In the genomic region with DNA sequence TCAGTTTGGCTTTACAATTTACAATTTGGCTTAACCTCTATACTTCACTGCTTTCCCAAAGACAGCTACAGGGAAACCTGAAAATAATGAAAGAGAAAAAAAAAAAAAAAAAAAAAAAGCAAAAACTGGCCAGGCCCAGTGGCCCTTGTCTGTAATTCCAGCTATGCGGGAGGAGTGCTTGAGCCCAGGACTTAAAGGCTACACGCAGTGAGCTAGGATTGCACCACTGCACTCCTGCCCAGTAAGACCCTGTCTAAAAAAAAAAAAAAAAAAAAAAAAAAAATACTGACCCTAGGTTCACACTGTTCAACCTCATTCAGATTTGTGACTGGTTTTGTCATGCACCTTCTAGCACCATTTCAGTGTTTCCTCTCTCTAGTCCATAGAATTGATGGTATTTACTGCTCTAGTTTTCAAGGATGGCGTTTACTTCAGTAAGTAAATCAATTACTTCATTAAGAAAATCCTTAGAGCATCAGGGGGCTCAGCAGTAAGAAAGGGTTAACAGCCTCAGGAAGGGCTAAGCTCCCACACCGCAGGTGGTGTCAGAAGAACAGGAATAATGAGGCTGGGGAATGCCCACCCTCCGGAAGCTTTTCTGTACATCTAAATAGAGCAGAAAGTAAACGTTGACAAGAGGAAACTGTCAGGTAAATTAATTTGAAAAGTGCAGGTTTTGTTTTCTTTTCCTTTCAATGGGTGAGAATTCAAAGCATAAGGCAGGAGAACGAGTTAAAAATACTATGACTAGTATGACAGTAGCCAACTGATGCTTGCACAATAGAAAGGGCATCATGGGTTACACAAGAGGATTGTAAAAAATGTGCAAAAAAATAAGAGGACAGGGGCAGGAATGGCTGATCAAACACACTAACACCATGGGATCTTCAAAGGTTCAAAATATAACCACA, we compare ENCODE assay signal across 13 cellular contexts.
DNase-seq lines count a peak whose midpoint lies in the region; ATAC-seq, FAIRE-seq and TF ChIP-seq lines count a peak whose summit lies in the region.
"Had no signal": no experiment of that assay in that cellular context is flagged by ENCODE, and none has a peak within 500 bp of the region (broad histone marks: within the 10 kb centered on the region; RNA-seq: fewer than 3 reads in every experiment).

No MANE protein-coding gene starts in this region.

- no peak overlapping the region for H3K9ac ChIP-seq in GM12878 (ENCODE audit: control insufficient read depth, insufficient read depth, low read length)

- peak overlapping the region; percentile 39 for H3K4me2 ChIP-seq in GM12878 (ENCODE audit: control insufficient read depth, insufficient read depth)

- no peak overlapping the region for H3K27ac ChIP-seq in GM12878 (ENCODE audit: control insufficient read depth, insufficient read depth)
- H3K27ac ChIP-seq: 22Rv1, left lung had no signal

- peaks cover 15% of the 10 kb centered on the region for H3K9me3 Mint-ChIP-seq in natural killer cell treated with Interleukin-12 subunit alpha and Interleukin-12 subunit beta and Interleukin-15 and Interleukin-18, amount 100 ng/mL, for 72 hours
- H3K9me3 Mint-ChIP-seq in activated T-cell treated with anti-CD3 and anti-CD28 coated beads, Interleukin-2, amount 50 U/mL, for 4 hours, result peaks cover 8% of the 10 kb centered on the region

- H4K20me1 ChIP-seq in GM12878 (ENCODE audit: control insufficient read depth, insufficient read depth), result no peaks in the 10 kb centered on the region

- H2AFZ ChIP-seq in GM12878 (ENCODE audit: control insufficient read depth, low read depth, low read length), result peak overlapping the region; percentile 37

- H3K4me3 ChIP-seq in GM12878, result peak overlapping the region; percentile 2; the same call in 1 of the 2 replicates
- H3K4me3 ChIP-seq: left lung had no signal

- H3K4me1 Mint-ChIP-seq in natural killer cell treated with Interleukin-12 subunit alpha and Interleukin-12 subunit beta and Interleukin-15 and Interleukin-18, amount 100 ng/mL, for 72 hours (ENCODE audit: low read depth in 2 of 2), result peaks cover 83 to 96% of the 10 kb centered on the region in 2 donors
- H3K4me1 Mint-ChIP-seq in activated T-cell treated with anti-CD3 and anti-CD28 coated beads, Interleukin-2, amount 50 U/mL, for 4 hours (ENCODE audit: low read depth), result peaks cover 77% of the 10 kb centered on the region

- no peaks in the 10 kb centered on the region for H3K36me3 ChIP-seq in GM12878 (ENCODE audit: control insufficient read depth in 2 of 2, insufficient read depth in 2 of 2, low read length in 1 of 2)
- H3K36me3 ChIP-seq: left lung had no signal

- TF ChIP-seq POLR2A in GM12878 (IDR thresholded peaks at IDR 0.05; ENCODE audit: low read depth, low read length), result no peak

- POLR2A ChIA-PET in GM12878 (lab: Charles Lee), result interaction anchor here (0.6 to 1.8 kb wide), 14 partner anchors 9 to 215 kb away, joined by 3 to 17 read pairs (median 6); no protein-coding TSS in a partner anchor

- ATAC-seq in GM12878 (no peak), GM19452 (IDR thresholded peaks at IDR 0.05; ENCODE audit: unreplicated experiment) (no peak)
- ATAC-seq in natural killer cell treated with Interleukin-12 subunit alpha and Interleukin-12 subunit beta and Interleukin-15 and Interleukin-18, amount 100 ng/mL, for 72 hours, result peak; percentile 10 to 54
- no peak for ATAC-seq in activated T-cell treated with anti-CD3 and anti-CD28 coated beads, Interleukin-2, amount 50 U/mL, for 4 hours
- ATAC-seq: left lung had no signal

- DNase-seq in DMS 273 (lab: John Stamatoyannopoulos, UW; ENCODE audit: unreplicated experiment) (peak; percentile 2), DMS 273 treated with DMSO at 0.1 percent for 48 hours (lab: John Stamatoyannopoulos, UW) (no peak), MV-4-11 (lab: John Stamatoyannopoulos, UW) (peak; percentile 61), GM12878 (ENCODE audit: low read depth, low spot score) (no peak), COLO829 (ENCODE audit: low spot score) (no peak)
- no peak for DNase-seq in natural killer cell treated with Interleukin-12 subunit alpha and Interleukin-12 subunit beta and Interleukin-15 and Interleukin-18, amount 100 ng/mL, for 72 hours (ENCODE audit: low spot score)
- DNase-seq in activated T-cell treated with anti-CD3 and anti-CD28 coated beads, Interleukin-2, amount 50 U/mL, for 4 hours, result no peak
- DNase-seq: activated CD4-positive, alpha-beta T cell treated with anti-CD3 and anti-CD28 coated beads for 4 hours; left lung; NCI-H446 had no signal

- H3K9me3 ChIP-seq in GM12878 (replicated peaks; ENCODE audit: control insufficient read depth, insufficient read depth, low read length), result no peaks in the 10 kb centered on the region; the same call in 2 of the 3 replicates
- H3K9me3 ChIP-seq: left lung had no signal

- SMC1A ChIA-PET in GM12878 (lab: Charles Lee; ENCODE audit: uncharacterized antibody, unreplicated experiment), result interaction anchor here (0.6 to 4.4 kb wide), 18 partner anchors 11 to 194 kb away, joined by 3 to 20 read pairs (median 4); a partner anchor contains a TSS

- no peak for TF ChIP-seq EP300 in GM12878 (IDR thresholded peaks at IDR 0.05; ENCODE audit: borderline replicate concordance in 1 of 2, control insufficient read depth in 1 of 2, low read depth in 2 of 2, low read length in 2 of 2)

- peak overlapping the region; percentile 89 to 96 for H3K27ac Mint-ChIP-seq in natural killer cell treated with Interleukin-12 subunit alpha and Interleukin-12 subunit beta and Interleukin-15 and Interleukin-18, amount 100 ng/mL, for 72 hours

- no peaks in the 10 kb centered on the region; the same call in 1 of the 2 replicates for H3K79me2 ChIP-seq in GM12878 (ENCODE audit: control insufficient read depth, insufficient read depth, low read length)

- TF ChIP-seq CTCF in GM12878 (IDR thresholded peaks at IDR 0.05 in 2 of 3, conservative IDR thresholded peaks at IDR 0.05 in 1 of 3; ENCODE audit: control insufficient read depth in 2 of 3, extremely low read depth in 1 of 3, insufficient read depth in 1 of 3, low read depth in 3 of 3, low read length in 3 of 3), result no peak

- H3K27me3 Mint-ChIP-seq in natural killer cell treated with Interleukin-12 subunit alpha and Interleukin-12 subunit beta and Interleukin-15 and Interleukin-18, amount 100 ng/mL, for 72 hours, result no peaks in the 10 kb centered on the region
- no peaks in the 10 kb centered on the region for H3K27me3 Mint-ChIP-seq in activated T-cell treated with anti-CD3 and anti-CD28 coated beads, Interleukin-2, amount 50 U/mL, for 4 hours (ENCODE audit: low read depth)

- no peak for TF ChIP-seq RAD21 in GM12878 (IDR thresholded peaks at IDR 0.05; ENCODE audit: insufficient read depth, low read depth, low read length)

- peaks cover 20% of the 10 kb centered on the region for H3K4me1 ChIP-seq in GM12878 (ENCODE audit: control insufficient read depth, insufficient read depth, low read length)

- in situ Hi-C loops in GM12878 (cut with MboI), result no loop called here

- WGBS in GM12878 (ENCODE audit: insufficient coverage, insufficient replicate concordance, low lambda C conversion rate, missing lambda C conversion rate), result 13% methylated on average over 7 of the region's 7 CpGs

- intact Hi-C loops in GM12878 (cut with micrococcal nuclease; ENCODE audit: unreplicated experiment), result loop anchor here (5.0 kb wide), 1 partner anchor 165 kb away; a partner anchor contains a TSS

- H3K4me3 Mint-ChIP-seq in natural killer cell treated with Interleukin-12 subunit alpha and Interleukin-12 subunit beta and Interleukin-15 and Interleukin-18, amount 100 ng/mL, for 72 hours, result peak overlapping the region; percentile 82
- no peak overlapping the region for H3K4me3 Mint-ChIP-seq in activated T-cell treated with anti-CD3 and anti-CD28 coated beads, Interleukin-2, amount 50 U/mL, for 4 hours

- H3K36me3 Mint-ChIP-seq in natural killer cell treated with Interleukin-12 subunit alpha and Interleukin-12 subunit beta and Interleukin-15 and Interleukin-18, amount 100 ng/mL, for 72 hours, result peaks cover 19% of the 10 kb centered on the region
- H3K36me3 Mint-ChIP-seq in activated T-cell treated with anti-CD3 and anti-CD28 coated beads, Interleukin-2, amount 50 U/mL, for 4 hours (ENCODE audit: insufficient read depth), result peaks cover 5% of the 10 kb centered on the region

- no TSS peak for BruUV-seq in GM12878 (replicated peaks; lab: Mats Ljungman, UMichigan)

- H3K27me3 ChIP-seq in GM12878 (replicated peaks in 1 of 2; ENCODE audit: control insufficient read depth in 2 of 2, insufficient read depth in 2 of 2, low read length in 1 of 2), result no peaks in the 10 kb centered on the region
- H3K27me3 ChIP-seq: left lung had no signal

- FAIRE-seq in GM12878 (lab: Jason Lieb, UNC), result no peak
- FAIRE-seq: colon had no signal

- CTCF ChIA-PET in GM12878 (lab: Yijun Ruan, JAX), result interaction anchor here (0.5 to 1.5 kb wide), 8 partner anchors 8 to 82 kb away, joined by 3 to 6 read pairs (median 4); no protein-coding TSS in a partner anchor

- RAD21 ChIA-PET in GM12878 (lab: Charles Lee; ENCODE audit: unreplicated experiment), result interaction anchor here (0.7 to 4.4 kb wide), 11 partner anchors 12 to 211 kb away, joined by 3 to 27 read pairs (median 3); no protein-coding TSS in a partner anchor

TF ChIP-seq in GM12878, 131 proteins besides CTCF, POLR2A, EP300 and RAD21 (continues in another document):
- TF ChIP-seq CBFB (IDR thresholded peaks at IDR 0.05; ENCODE audit: low read depth) (no peak), GATAD2B (conservative IDR thresholded peaks at IDR 0.05; ENCODE audit: low read depth) (no peak), IKZF1 (conservative IDR thresholded peaks at IDR 0.05) (peak; percentile 28; the same call in 1 of the 2 replicates), HCFC1 (IDR thresholded peaks at IDR 0.05; ENCODE audit: low read length) (no peak)
- TF ChIP-seq, protein P1, sequence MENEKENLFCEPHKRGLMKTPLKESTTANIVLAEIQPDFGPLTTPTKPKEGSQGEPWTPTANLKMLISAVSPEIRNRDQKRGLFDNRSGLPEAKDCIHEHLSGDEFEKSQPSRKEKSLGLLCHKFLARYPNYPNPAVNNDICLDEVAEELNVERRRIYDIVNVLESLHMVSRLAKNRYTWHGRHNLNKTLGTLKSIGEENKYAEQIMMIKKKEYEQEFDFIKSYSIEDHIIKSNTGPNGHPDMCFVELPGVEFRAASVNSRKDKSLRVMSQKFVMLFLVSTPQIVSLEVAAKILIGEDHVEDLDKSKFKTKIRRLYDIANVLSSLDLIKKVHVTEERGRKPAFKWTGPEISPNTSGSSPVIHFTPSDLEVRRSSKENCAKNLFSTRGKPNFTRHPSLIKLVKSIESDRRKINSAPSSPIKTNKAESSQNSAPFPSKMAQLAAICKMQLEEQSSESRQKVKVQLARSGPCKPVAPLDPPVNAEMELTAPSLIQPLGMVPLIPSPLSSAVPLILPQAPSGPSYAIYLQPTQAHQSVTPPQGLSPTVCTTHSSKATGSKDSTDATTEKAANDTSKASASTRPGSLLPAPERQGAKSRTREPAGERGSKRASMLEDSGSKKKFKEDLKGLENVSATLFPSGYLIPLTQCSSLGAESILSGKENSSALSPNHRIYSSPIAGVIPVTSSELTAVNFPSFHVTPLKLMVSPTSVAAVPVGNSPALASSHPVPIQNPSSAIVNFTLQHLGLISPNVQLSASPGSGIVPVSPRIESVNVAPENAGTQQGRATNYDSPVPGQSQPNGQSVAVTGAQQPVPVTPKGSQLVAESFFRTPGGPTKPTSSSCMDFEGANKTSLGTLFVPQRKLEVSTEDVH (IDR thresholded peaks at IDR 0.05; ENCODE audit: low read depth, partially characterized antibody), result no peak

Comparison
In these comparisons a context has a peak if more than half of its experiments do, and no peak if none do; other contexts are left out.
1. DNase-seq: peak in DMS 273 (single experiment) and MV-4-11 (single experiment); none in DMS 273 treated with DMSO at 0.1 percent for 48 hours (single experiment), GM12878 (single experiment), natural killer cell treated with Interleukin-12 subunit alpha and Interleukin-12 subunit beta and Interleukin-15 and Interleukin-18, amount 100 ng/mL, for 72 hours (single experiment), COLO829 (single experiment) and activated T-cell treated with anti-CD3 and anti-CD28 coated beads, Interleukin-2, amount 50 U/mL, for 4 hours (single experiment).
2. ATAC-seq: peak in natural killer cell treated with Interleukin-12 subunit alpha and Interleukin-12 subunit beta and Interleukin-15 and Interleukin-18, amount 100 ng/mL, for 72 hours (2 of 2); none in GM12878 (single experiment), GM19452 (single experiment) and activated T-cell treated with anti-CD3 and anti-CD28 coated beads, Interleukin-2, amount 50 U/mL, for 4 hours (0 of 2).